9 cellular contexts compared by ENCODE assay signal in the genomic region with DNA sequence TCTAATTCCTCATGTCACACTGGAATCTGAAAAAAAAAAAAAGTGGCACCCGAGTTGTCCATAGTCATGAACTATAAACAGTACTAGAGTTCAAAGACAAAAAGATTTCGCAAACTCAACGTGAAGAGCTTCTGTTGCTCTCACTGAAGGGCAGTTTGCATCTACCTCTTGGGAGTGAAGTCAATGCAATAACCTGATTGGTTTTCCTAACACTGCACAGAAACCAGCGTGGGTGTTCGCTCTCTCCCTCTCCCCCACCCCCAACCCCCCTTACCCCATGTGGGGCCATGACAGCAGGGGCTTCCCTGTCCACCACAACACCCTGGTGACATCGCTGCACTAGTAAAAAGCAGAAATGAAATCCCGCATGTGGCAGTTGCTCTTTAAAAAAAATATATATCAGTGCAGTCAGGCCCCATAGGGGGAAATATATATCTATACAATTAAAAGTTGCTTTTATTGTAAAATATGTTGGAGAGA.
DNase-seq lines count a peak whose midpoint lies in the region; ATAC-seq and TF ChIP-seq lines count a peak whose summit lies in the region.
"Had no signal": no experiment of that assay in that cellular context is flagged by ENCODE, and none has a peak within 500 bp of the region (broad histone marks: within the 10 kb centered on the region; RNA-seq: fewer than 3 reads in every experiment).

No MANE protein-coding gene starts in this region.

- no peaks in the 10 kb centered on the region for H3K4me1 Mint-ChIP-seq in progenitor cell of endocrine pancreas (ENCODE audit: low read depth)

- peaks cover 4% of the 10 kb centered on the region for H3K27me3 Mint-ChIP-seq in progenitor cell of endocrine pancreas

- no peak overlapping the region for H3K27ac ChIP-seq in tibial nerve
- H3K27ac ChIP-seq: neutrophil had no signal

- WGBS in tibial nerve, 2 donors = 68 to 74% methylated on average over 7 of the region's 7 CpGs

- ATAC-seq in GM18520 (IDR thresholded peaks at IDR 0.05; ENCODE audit: unreplicated experiment) = peak; percentile 74
- ATAC-seq in GM21576 (IDR thresholded peaks at IDR 0.05; ENCODE audit: unreplicated experiment) = peak; percentile 83
- peak; percentile 81 for ATAC-seq in HG03432 (IDR thresholded peaks at IDR 0.05; ENCODE audit: unreplicated experiment)
- peak; percentile 53 for ATAC-seq in left lobe of liver

- no peak for TF ChIP-seq CTCF in progenitor cell of endocrine pancreas (IDR thresholded peaks at IDR 0.05; ENCODE audit: unreplicated experiment)
- TF ChIP-seq CTCF in tibial nerve (IDR thresholded peaks at IDR 0.05) = no peak

- no peak for DNase-seq in left lobe of liver (ENCODE audit: low spot score)
- no peak for DNase-seq in AG08396 (ENCODE audit: low spot score)
- DNase-seq in activated naive CD4-positive, alpha-beta T cell (lab: John Stamatoyannopoulos, UW) = no peak
- DNase-seq in progenitor cell of endocrine pancreas (ENCODE audit: low spot score, unreplicated experiment) = no peak
- DNase-seq in tibial nerve (ENCODE audit: low spot score in 2 of 2) = no peak

- no peaks in the 10 kb centered on the region for H3K27me3 ChIP-seq in tibial nerve
- H3K27me3 ChIP-seq: neutrophil had no signal

- no peaks in the 10 kb centered on the region for H3K4me1 ChIP-seq in tibial nerve

- no peak overlapping the region for H3K27ac Mint-ChIP-seq in progenitor cell of endocrine pancreas

- no peak for TF ChIP-seq POLR2A in tibial nerve (IDR thresholded peaks at IDR 0.05)

- peaks cover 0 to 25% (median 0%) of the 10 kb centered on the region in 3 donors for H3K36me3 ChIP-seq in tibial nerve

- H3K4me3 ChIP-seq in tibial nerve = no peak overlapping the region

- H3K9me3 ChIP-seq in tibial nerve = no peaks in the 10 kb centered on the region
- H3K9me3 ChIP-seq: neutrophil had no signal

- TF ChIP-seq EP300 in tibial nerve (IDR thresholded peaks at IDR 0.05) = no peak

- peaks cover 14% of the 10 kb centered on the region for H3K36me3 Mint-ChIP-seq in progenitor cell of endocrine pancreas (ENCODE audit: insufficient read depth)

- H3K9me3 Mint-ChIP-seq in progenitor cell of endocrine pancreas (ENCODE audit: low read depth) = no peaks in the 10 kb centered on the region

- no peak overlapping the region for H3K4me3 Mint-ChIP-seq in progenitor cell of endocrine pancreas (ENCODE audit: low read depth)
